8 cellular contexts compared by ENCODE assay signal in the genomic region with DNA sequence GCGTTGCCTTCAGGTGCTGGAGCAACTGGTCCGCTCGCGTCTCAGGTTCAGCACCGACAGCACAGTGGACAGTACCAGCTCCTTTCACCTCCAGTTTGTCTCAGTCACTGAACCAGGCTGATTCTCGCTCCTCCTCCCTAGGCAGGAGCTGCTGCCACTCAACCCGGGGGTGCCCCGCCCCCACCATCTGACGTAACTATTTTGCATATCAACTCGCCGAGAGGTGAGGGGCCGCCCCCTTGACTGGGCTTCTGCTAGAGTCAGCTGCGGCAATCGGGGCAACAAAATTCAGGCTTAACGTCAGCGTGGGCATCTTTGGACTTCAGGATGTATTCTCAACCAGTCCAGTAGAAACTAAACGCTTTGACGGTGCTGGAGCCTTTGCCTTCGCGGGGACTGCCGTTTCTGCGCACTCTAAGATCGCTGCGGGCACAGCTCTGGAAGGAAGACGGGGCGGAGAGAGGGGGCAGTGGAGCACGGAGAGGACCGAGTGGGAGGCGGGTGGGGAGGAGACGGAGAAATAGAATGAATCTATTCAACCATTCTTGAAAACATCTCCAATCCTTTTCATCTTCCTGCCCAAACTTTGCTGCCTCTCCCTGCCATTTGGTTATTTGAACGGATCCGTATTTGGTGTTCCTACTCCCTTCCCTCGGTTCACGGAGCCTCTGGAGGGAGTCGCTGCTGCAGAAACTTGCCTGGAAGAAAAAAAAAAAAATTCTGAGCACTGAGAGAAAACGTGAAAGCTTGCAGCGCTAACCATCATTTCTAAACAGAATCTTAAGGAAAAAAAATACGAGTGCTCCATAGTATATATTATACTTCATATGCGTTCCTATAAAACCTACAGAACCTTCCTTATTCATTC. TPM values are rescaled to one million over a fixed set of nuclear protein-coding genes. Genes with fewer than 3 reads are reported as not detected.
DNase-seq lines count a peak whose midpoint lies in the region; ATAC-seq and TF ChIP-seq lines count a peak whose summit lies in the region.

A gene (minus strand): TSS at position 109 of the 868 bp plus-strand sequence. CDS start 52,604 bp downstream, outside the sequence.

- intact Hi-C loops in Panc1 (cut with micrococcal nuclease; ENCODE audit: unreplicated experiment): loop anchor here (10.0 kb wide), 1 partner anchor 909 kb away; no protein-coding TSS in a partner anchor

- DNase-seq in Panc1 (ENCODE audit: low read depth, low spot score) (no peak), astrocyte of the cerebellum (ENCODE audit: low read depth) (peak; percentile 57), iPS DF 4.7 (ENCODE audit: extremely low read depth, low spot score) (peak; percentile 93), retinal pigment epithelial cell (ENCODE audit: low read depth) (peak; percentile 51)
- no peak for DNase-seq in effector memory CD4-positive, alpha-beta T cell

- no peaks in the 10 kb centered on the region for H3K9me3 ChIP-seq in BLaER1
- H3K9me3 ChIP-seq in Panc1 (ENCODE audit: control insufficient read depth, insufficient read depth, low read depth, low read length): no peaks in the 10 kb centered on the region
- no peaks in the 10 kb centered on the region for H3K9me3 ChIP-seq in effector memory CD4-positive, alpha-beta T cell (ENCODE audit: control insufficient read depth, low read length)

- no peaks in the 10 kb centered on the region for H3K36me3 ChIP-seq in BLaER1
- H3K36me3 ChIP-seq in Panc1 (ENCODE audit: control insufficient read depth, insufficient read depth, low read length): no peaks in the 10 kb centered on the region
- H3K36me3 ChIP-seq in effector memory CD4-positive, alpha-beta T cell (ENCODE audit: control insufficient read depth, insufficient read depth, low read length): no peaks in the 10 kb centered on the region

- ATAC-seq in GM19035 (IDR thresholded peaks at IDR 0.05; ENCODE audit: unreplicated experiment): peak; percentile 96
- ATAC-seq in HG03159 (IDR thresholded peaks at IDR 0.05; ENCODE audit: unreplicated experiment): peak; percentile 93
- ATAC-seq in Panc1: peak; percentile 87

- no peak within 1 kb of the TSS for H3K9ac ChIP-seq in BLaER1

- no TSS peak for BruUV-seq in Panc1 (replicated peaks; lab: Mats Ljungman, UMichigan)

- no peaks in the 10 kb centered on the region for H3K4me1 ChIP-seq in BLaER1
- no peaks in the 10 kb centered on the region for H3K4me1 ChIP-seq in Panc1 (ENCODE audit: control insufficient read depth, insufficient read depth, low read length)
- no peaks in the 10 kb centered on the region for H3K4me1 ChIP-seq in effector memory CD4-positive, alpha-beta T cell (ENCODE audit: control insufficient read depth, insufficient read depth, low read length, poor library complexity, severe bottlenecking)

- TF ChIP-seq CTCF in Panc1 (IDR thresholded peaks at IDR 0.05) (no peak), astrocyte of the cerebellum (IDR thresholded peaks at IDR 0.05; ENCODE audit: low read depth, low read length, missing control alignments) (no peak), retinal pigment epithelial cell (conservative IDR thresholded peaks at IDR 0.05; ENCODE audit: low read depth, low read length) (peak; percentile 1)

- in situ Hi-C loops in Panc1 (cut with HindIII; ENCODE audit: low pct_unique_long_range_greater_than_20kb, low sequenced_read_pairs): no loop called here
- in situ Hi-C loops in astrocyte of the cerebellum (cut with HindIII; ENCODE audit: low sequenced_read_pairs): no loop called here

- H3K4me2 ChIP-seq in BLaER1: peak within 1 kb of the TSS; percentile 64

- no peaks in the 10 kb centered on the region for H4K20me1 ChIP-seq in BLaER1

- CTCF ChIA-PET in Panc1 (lab: Charles Lee): no interaction called here

- H3K4me3 ChIP-seq in BLaER1 (peak within 1 kb of the TSS; percentile 64), Panc1 (ENCODE audit: low read depth in 2 of 2, low read length in 2 of 2) (peak within 1 kb of the TSS; percentile 40 to 54), astrocyte of the cerebellum (ENCODE audit: low read depth, low read length) (peak within 1 kb of the TSS; percentile 59), retinal pigment epithelial cell (ENCODE audit: low read length) (peak within 1 kb of the TSS; percentile 58)
- no peak within 1 kb of the TSS for H3K4me3 ChIP-seq in effector memory CD4-positive, alpha-beta T cell (ENCODE audit: insufficient read depth, low read depth, low read length, poor library complexity, severe bottlenecking)

- H3K27me3 ChIP-seq in BLaER1 (no peaks in the 10 kb centered on the region), Panc1 (ENCODE audit: control insufficient read depth, insufficient read depth, low read length) (no peaks in the 10 kb centered on the region)
- no peaks in the 10 kb centered on the region for H3K27me3 ChIP-seq in effector memory CD4-positive, alpha-beta T cell (replicated peaks; ENCODE audit: control insufficient read depth, insufficient read depth, low read length, poor library complexity, severe bottlenecking)

- POLR2A ChIA-PET in Panc1 (lab: Charles Lee): no interaction called here

- H3K27ac ChIP-seq in BLaER1: no peak within 1 kb of the TSS
- H3K27ac ChIP-seq in Panc1 (ENCODE audit: low read length): no peak within 1 kb of the TSS
- H3K27ac ChIP-seq in effector memory CD4-positive, alpha-beta T cell (ENCODE audit: insufficient read depth, low read length, poor library complexity, severe bottlenecking): no peak within 1 kb of the TSS

RNA-seq across cellular contexts. Expression of the gene that starts here (rescaled TPM):
- 0.67 TPM for total RNA-seq in Panc1 (2021; ENCODE audit: unreplicated experiment)
- polyA plus RNA-seq in Panc1 (2012; ENCODE audit: insufficient read length): 0.25 TPM

Comparison
In these comparisons a context has a peak if more than half of its experiments do, and no peak if none do; other contexts are left out.
1. Peak in ATAC-seq and H3K4me3 ChIP-seq in Panc1; RNA of the gene not detected or under 1 TPM.
2. DNase-seq: peak in astrocyte of the cerebellum (single experiment), iPS DF 4.7 (single experiment) and retinal pigment epithelial cell (single experiment); none in Panc1 (single experiment) and effector memory CD4-positive, alpha-beta T cell (0 of 3).
3. Peak in every context shown above with its lines, with median percentiles within 50 percentile points of each other: ATAC-seq.